22 cellular contexts compared by ENCODE assay signal in the genomic region with DNA sequence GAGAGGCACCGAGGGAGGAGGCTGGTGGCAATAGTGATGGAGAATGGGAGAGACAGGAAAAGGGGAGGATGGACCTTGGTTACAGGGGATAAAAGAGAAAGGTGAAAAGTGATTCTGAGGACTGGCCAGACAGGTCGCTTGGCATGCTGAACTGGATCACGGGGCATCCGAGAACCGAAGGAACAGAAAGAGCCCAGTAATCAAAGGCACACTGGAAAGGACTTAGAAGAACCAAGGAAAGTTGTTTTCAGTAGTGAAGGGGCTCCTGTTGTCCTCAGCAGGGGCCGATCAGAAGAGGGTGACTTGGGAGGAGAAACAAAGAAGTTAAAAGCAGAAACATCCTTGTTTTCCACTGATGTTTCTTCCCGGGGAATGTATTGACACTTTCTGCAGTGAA. TPM values are rescaled to one million over a fixed set of nuclear protein-coding genes. Genes with fewer than 3 reads are reported as not detected.
DNase-seq lines count a peak whose midpoint lies in the region; ATAC-seq lines count a peak whose summit lies in the region.
"Had no signal": no experiment of that assay in that cellular context is flagged by ENCODE, and none has a peak within 500 bp of the region (broad histone marks: within the 10 kb centered on the region; RNA-seq: fewer than 3 reads in every experiment).

No MANE protein-coding gene starts in this region.

- H3K4me3 Mint-ChIP-seq in activated CD4-positive, alpha-beta memory T cell treated with anti-CD3 and anti-CD28 coated beads, Interleukin-2, amount 10 ng/mL, durations not matched to agents 7 days and 5 days: no peak overlapping the region
- H3K4me3 Mint-ChIP-seq in activated CD4-positive, alpha-beta memory T cell treated with anti-CD3 and anti-CD28 coated beads for 36 hours: no peak overlapping the region
- no peak overlapping the region for H3K4me3 Mint-ChIP-seq in naive B cell
- H3K4me3 Mint-ChIP-seq: activated naive CD4-positive, alpha-beta T cell treated with anti-CD3 and anti-CD28 coated beads for 36 hours; IgD-negative memory B cell; stimulated activated naive CD8-positive, alpha-beta T cell treated with anti-CD3 and anti-CD28 coated beads, Interleukin-15, amount 100 ng/mL, for 72 hours had no signal

- peaks cover 0 to 42% (median 30%) of the 10 kb centered on the region in 5 donors for H3K4me1 ChIP-seq in subcutaneous abdominal adipose tissue (ENCODE audit: control insufficient read depth in 5 of 5, insufficient read depth in 5 of 5, low read length in 5 of 5)
- H3K4me1 ChIP-seq: BE2C had no signal

- POLR2A ChIA-PET in activated CD4-positive, alpha-beta memory T cell treated with anti-CD3 and anti-CD28 coated beads, Interleukin-2, amount 10 ng/mL, durations not matched to agents 7 days and 5 days (lab: Charles Lee): interaction anchor here (0.6 kb wide), 1 partner anchor 23 kb away, joined by 3 read pairs; no protein-coding TSS in a partner anchor
- POLR2A ChIA-PET in activated CD4-positive, alpha-beta memory T cell treated with anti-CD3 and anti-CD28 coated beads for 36 hours (lab: Charles Lee): interaction anchor here (0.9 to 1.1 kb wide), 2 partner anchors 15 to 42 kb away, joined by 3 read pairs; no protein-coding TSS in a partner anchor

- H3K27ac Mint-ChIP-seq in activated CD4-positive, alpha-beta memory T cell treated with anti-CD3 and anti-CD28 coated beads, Interleukin-2, amount 10 ng/mL, durations not matched to agents 7 days and 5 days: peak overlapping the region; percentile 56
- no peak overlapping the region for H3K27ac Mint-ChIP-seq in activated CD4-positive, alpha-beta memory T cell treated with anti-CD3 and anti-CD28 coated beads for 36 hours
- peak overlapping the region in 4 of 6 donors; percentile 6 to 80 (median 18) for H3K27ac Mint-ChIP-seq in naive B cell
- no peak overlapping the region for H3K27ac Mint-ChIP-seq in activated naive CD4-positive, alpha-beta T cell treated with anti-CD3 and anti-CD28 coated beads, Interleukin-2, amount 50 U/mL, for 72 hours
- H3K27ac Mint-ChIP-seq: activated naive CD4-positive, alpha-beta T cell treated with anti-CD3 and anti-CD28 coated beads for 36 hours; stimulated activated naive CD8-positive, alpha-beta T cell treated with anti-CD3 and anti-CD28 coated beads, Interleukin-15, amount 100 ng/mL, for 72 hours had no signal

- no peaks in the 10 kb centered on the region for H3K36me3 ChIP-seq in subcutaneous abdominal adipose tissue (ENCODE audit: control insufficient read depth in 5 of 5, insufficient read depth in 5 of 5, low read length in 5 of 5)
- H3K36me3 ChIP-seq: BE2C, upper lobe of right lung had no signal

- intact Hi-C loops in activated CD4-positive, alpha-beta memory T cell treated with anti-CD3 and anti-CD28 coated beads for 36 hours (cut with micrococcal nuclease): no loop called here

- no peaks in the 10 kb centered on the region for H3K27me3 ChIP-seq in subcutaneous abdominal adipose tissue (ENCODE audit: control insufficient read depth in 5 of 5, insufficient read depth in 4 of 5, low read length in 5 of 5)
- H3K27me3 ChIP-seq: BE2C, MG63, upper lobe of right lung had no signal

- no peaks in the 10 kb centered on the region for H3K9me3 ChIP-seq in subcutaneous abdominal adipose tissue (ENCODE audit: control insufficient read depth in 5 of 5, low read length in 5 of 5)
- H3K9me3 ChIP-seq: BE2C, MG63, upper lobe of right lung had no signal

- H3K4me1 Mint-ChIP-seq in activated CD4-positive, alpha-beta memory T cell treated with anti-CD3 and anti-CD28 coated beads, Interleukin-2, amount 10 ng/mL, durations not matched to agents 7 days and 5 days: peaks cover 10% of the 10 kb centered on the region
- peaks cover 2% of the 10 kb centered on the region for H3K4me1 Mint-ChIP-seq in activated CD4-positive, alpha-beta memory T cell treated with anti-CD3 and anti-CD28 coated beads for 36 hours (ENCODE audit: low read depth)
- H3K4me1 Mint-ChIP-seq in naive B cell: peaks cover 12 to 20% (median 17%) of the 10 kb centered on the region in 3 donors

- CTCF ChIA-PET in activated CD4-positive, alpha-beta memory T cell treated with anti-CD3 and anti-CD28 coated beads, Interleukin-2, amount 10 ng/mL, durations not matched to agents 7 days and 5 days (lab: Charles Lee): interaction anchor here (1.8 kb wide), 1 partner anchor 9 kb away, joined by 6 read pairs; no protein-coding TSS in a partner anchor
- CTCF ChIA-PET in activated CD4-positive, alpha-beta memory T cell treated with anti-CD3 and anti-CD28 coated beads for 36 hours (lab: Charles Lee): no interaction called here

- ATAC-seq in naive B cell (ENCODE audit: low read depth in 2 of 2): no peak
- no peak for ATAC-seq in GM18520 (IDR thresholded peaks at IDR 0.05; ENCODE audit: unreplicated experiment)
- ATAC-seq in activated naive CD4-positive, alpha-beta T cell treated with anti-CD3 and anti-CD28 coated beads, Interleukin-2, amount 50 U/mL, for 72 hours: no peak
- ATAC-seq: stimulated activated naive CD8-positive, alpha-beta T cell treated with anti-CD3 and anti-CD28 coated beads, Interleukin-15, amount 100 ng/mL, for 72 hours; upper lobe of right lung had no signal

- H3K36me3 Mint-ChIP-seq in activated CD4-positive, alpha-beta memory T cell treated with anti-CD3 and anti-CD28 coated beads, Interleukin-2, amount 10 ng/mL, durations not matched to agents 7 days and 5 days (ENCODE audit: low read depth): peaks cover 66% of the 10 kb centered on the region
- H3K36me3 Mint-ChIP-seq in activated CD4-positive, alpha-beta memory T cell treated with anti-CD3 and anti-CD28 coated beads for 36 hours: peaks cover 62% of the 10 kb centered on the region
- no peaks in the 10 kb centered on the region for H3K36me3 Mint-ChIP-seq in naive B cell
- H3K36me3 Mint-ChIP-seq in activated naive CD4-positive, alpha-beta T cell treated with anti-CD3 and anti-CD28 coated beads, Interleukin-2, amount 50 U/mL, for 72 hours: peaks cover 36 to 37% of the 10 kb centered on the region in 2 donors

- DNase-seq in activated CD4-positive, alpha-beta memory T cell treated with anti-CD3 and anti-CD28 coated beads, Interleukin-2, amount 10 ng/mL, durations not matched to agents 7 days and 5 days: no peak
- DNase-seq in activated CD4-positive, alpha-beta memory T cell treated with anti-CD3 and anti-CD28 coated beads for 36 hours: no peak
- peak; percentile 42 for DNase-seq in activated CD8-positive, alpha-beta memory T cell treated with anti-CD3 and anti-CD28 coated beads, Interleukin-2, amount 50 U/mL, for 48 hours
- no peak for DNase-seq in naive B cell
- DNase-seq in activated naive CD4-positive, alpha-beta T cell treated with anti-CD3 and anti-CD28 coated beads, Interleukin-2, amount 50 U/mL, for 72 hours (ENCODE audit: low spot score in 2 of 2): no peak
- DNase-seq in stimulated activated CD4-positive, alpha-beta T cell treated with anti-CD3 and anti-CD28 coated beads, Interleukin-4, amount 100 ng/mL, for 4 hours: no peak
- DNase-seq: activated naive CD4-positive, alpha-beta T cell treated with anti-CD3 and anti-CD28 coated beads for 36 hours; aorta; BE2C; caudate nucleus; DMS 273 treated with DMSO at 0.1 percent for 48 hours; erythroblast; mesenchymal stem cell; MG63; NCI-H1436 treated with DMSO at 0.1 percent for 48 hours; SHP77; small intestine; stimulated activated naive CD8-positive, alpha-beta T cell treated with anti-CD3 and anti-CD28 coated beads, Interleukin-15, amount 100 ng/mL, for 72 hours; upper lobe of right lung had no signal

- no peaks in the 10 kb centered on the region for H3K9me3 Mint-ChIP-seq in activated CD4-positive, alpha-beta memory T cell treated with anti-CD3 and anti-CD28 coated beads, Interleukin-2, amount 10 ng/mL, durations not matched to agents 7 days and 5 days
- H3K9me3 Mint-ChIP-seq in activated CD4-positive, alpha-beta memory T cell treated with anti-CD3 and anti-CD28 coated beads for 36 hours: no peaks in the 10 kb centered on the region
- H3K9me3 Mint-ChIP-seq in naive B cell: no peaks in the 10 kb centered on the region
- no peaks in the 10 kb centered on the region for H3K9me3 Mint-ChIP-seq in activated naive CD4-positive, alpha-beta T cell treated with anti-CD3 and anti-CD28 coated beads, Interleukin-2, amount 50 U/mL, for 72 hours
- H3K9me3 Mint-ChIP-seq: activated naive CD4-positive, alpha-beta T cell treated with anti-CD3 and anti-CD28 coated beads for 36 hours; IgD-negative memory B cell; stimulated activated naive CD8-positive, alpha-beta T cell treated with anti-CD3 and anti-CD28 coated beads, Interleukin-15, amount 100 ng/mL, for 72 hours had no signal

- peak overlapping the region; percentile 35 for H3K27ac ChIP-seq in subcutaneous abdominal adipose tissue (ENCODE audit: low read depth, low read length)

- no peaks in the 10 kb centered on the region for H3K27me3 Mint-ChIP-seq in activated CD4-positive, alpha-beta memory T cell treated with anti-CD3 and anti-CD28 coated beads, Interleukin-2, amount 10 ng/mL, durations not matched to agents 7 days and 5 days
- no peaks in the 10 kb centered on the region for H3K27me3 Mint-ChIP-seq in activated CD4-positive, alpha-beta memory T cell treated with anti-CD3 and anti-CD28 coated beads for 36 hours
- peaks cover 0 to 13% (median 13%) of the 10 kb centered on the region in 3 donors for H3K27me3 Mint-ChIP-seq in naive B cell
- H3K27me3 Mint-ChIP-seq: IgD-negative memory B cell; stimulated activated naive CD8-positive, alpha-beta T cell treated with anti-CD3 and anti-CD28 coated beads, Interleukin-15, amount 100 ng/mL, for 72 hours had no signal

- H3K4me3 ChIP-seq in subcutaneous abdominal adipose tissue (ENCODE audit: low read depth in 1 of 5, low read length in 5 of 5): no peak overlapping the region
- H3K4me3 ChIP-seq: MG63, upper lobe of right lung had no signal

- no peak overlapping the region for H3K9ac ChIP-seq in subcutaneous abdominal adipose tissue (ENCODE audit: low read length in 5 of 5)

RNA-seq across cellular contexts. Expression of gene SYTL3, which starts 18.9 kb away (rescaled TPM):
- 100 to 1,000 TPM; 133 to 135 TPM for total RNA-seq in activated CD4-positive, alpha-beta memory T cell treated with anti-CD3 and anti-CD28 coated beads, Interleukin-2, amount 10 ng/mL, durations not matched to agents 7 days and 5 days
- 100 to 1,000 TPM; 181 to 186 TPM for total RNA-seq in activated CD4-positive, alpha-beta memory T cell treated with anti-CD3 and anti-CD28 coated beads for 36 hours
- polyA plus RNA-seq in naive B cell (ENCODE audit: low read depth in 6 of 6): under 1 TPM in 4 of 6 donors, not detected in 2; 0.12 to 0.71 (median 0.31) TPM
- total RNA-seq in activated naive CD4-positive, alpha-beta T cell treated with anti-CD3 and anti-CD28 coated beads, Interleukin-2, amount 50 U/mL, for 72 hours: 100 to 1,000 TPM; 122 to 143 TPM

RNA-seq across cellular contexts. Expression of gene DYNLT1, which starts 24.2 kb away (rescaled TPM):
- total RNA-seq in activated CD4-positive, alpha-beta memory T cell treated with anti-CD3 and anti-CD28 coated beads, Interleukin-2, amount 10 ng/mL, durations not matched to agents 7 days and 5 days: 100 to 1,000 TPM; 130 to 133 TPM
- 100 to 1,000 TPM; 117 to 120 TPM for total RNA-seq in activated CD4-positive, alpha-beta memory T cell treated with anti-CD3 and anti-CD28 coated beads for 36 hours
- polyA plus RNA-seq in naive B cell (ENCODE audit: low read depth in 6 of 6): 10 to 100 TPM; 29.6 to 66.7 (median 39.1) TPM
- 10 to 100 TPM; 51.4 to 91.0 TPM for total RNA-seq in activated naive CD4-positive, alpha-beta T cell treated with anti-CD3 and anti-CD28 coated beads, Interleukin-2, amount 50 U/mL, for 72 hours

Comparison
In these comparisons a context has a peak if more than half of its experiments do, and no peak if none do; other contexts are left out.
1. H3K27ac Mint-ChIP-seq: peak in activated CD4-positive, alpha-beta memory T cell treated with anti-CD3 and anti-CD28 coated beads, Interleukin-2, amount 10 ng/mL, durations not matched to agents 7 days and 5 days (single experiment) and naive B cell (4 of 6); none in activated CD4-positive, alpha-beta memory T cell treated with anti-CD3 and anti-CD28 coated beads for 36 hours (single experiment) and activated naive CD4-positive, alpha-beta T cell treated with anti-CD3 and anti-CD28 coated beads, Interleukin-2, amount 50 U/mL, for 72 hours (0 of 2).